Comparison of ENCODE assay signal across 8 cellular contexts in the genomic region with DNA sequence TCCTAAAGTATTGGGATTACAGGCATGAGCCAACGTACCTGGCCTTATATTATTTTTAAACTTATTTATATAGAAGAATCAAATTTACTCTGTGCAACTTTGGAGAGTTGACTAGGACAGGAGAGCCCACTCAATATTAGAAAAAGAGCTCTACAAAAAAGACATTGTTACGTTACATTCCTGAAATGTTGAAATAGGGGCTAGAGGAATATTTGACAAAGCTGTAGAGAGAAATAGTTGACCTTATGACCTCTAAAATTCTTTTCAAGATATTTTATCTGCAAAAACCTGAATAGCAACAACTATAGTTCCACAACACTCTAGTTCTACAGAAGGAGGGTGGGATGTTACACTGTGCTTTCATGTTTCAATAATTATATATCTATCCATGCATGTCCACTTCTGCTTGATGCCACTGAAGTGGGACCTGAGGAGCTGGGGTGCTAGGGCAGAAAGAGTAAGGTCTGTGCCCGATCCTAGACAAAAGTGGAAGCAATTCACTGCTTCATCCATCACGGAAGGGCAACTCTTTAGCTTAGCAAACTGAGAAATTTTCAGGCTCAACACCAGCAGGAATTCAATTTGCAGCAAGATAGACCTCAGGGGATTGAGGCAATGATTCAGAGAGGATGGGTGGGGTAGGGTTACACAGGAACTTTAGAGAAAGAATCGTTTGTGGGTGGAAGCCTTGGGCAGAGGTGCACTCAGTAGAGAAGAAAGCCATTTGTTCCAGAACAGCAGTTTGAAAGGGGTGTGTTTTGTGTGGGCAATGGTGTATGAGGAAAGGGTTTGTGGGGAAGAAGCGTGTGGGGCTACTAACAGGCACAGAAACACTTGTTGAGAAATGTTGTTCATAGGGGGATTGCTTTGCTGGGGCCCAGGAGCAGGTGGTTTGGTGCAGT. TPM values are rescaled to one million over a fixed set of nuclear protein-coding genes. Genes with fewer than 3 reads are reported as not detected.
DNase-seq lines count a peak whose midpoint lies in the region; ATAC-seq and TF ChIP-seq lines count a peak whose summit lies in the region.

No MANE protein-coding gene starts in this region.

- intact Hi-C loops in colonic mucosa (cut with DNase I) = no loop called here

- TF ChIP-seq CTCF in smooth muscle cell (IDR thresholded peaks at IDR 0.05; ENCODE audit: borderline replicate concordance, insufficient read depth, poor library complexity, severe bottlenecking) (no peak), colonic mucosa (IDR thresholded peaks at IDR 0.05) (no peak)

- H3K4me3 Mint-ChIP-seq in activated T-cell treated with anti-CD3 and anti-CD28 coated beads, Interleukin-2, amount 50 U/mL, for 24 hours = no peak overlapping the region

- H2AFZ ChIP-seq in smooth muscle cell (ENCODE audit: low read depth) = no peak overlapping the region

- H3K9me3 ChIP-seq in adipocyte (ENCODE audit: control insufficient read depth, low read length) = no peaks in the 10 kb centered on the region
- H3K9me3 ChIP-seq in smooth muscle cell (replicated peaks; ENCODE audit: low read depth) = no peaks in the 10 kb centered on the region
- H3K9me3 ChIP-seq in colonic mucosa = no peaks in the 10 kb centered on the region

- peak overlapping the region; percentile 17 for H3K4me2 ChIP-seq in smooth muscle cell

- H3K4me3 ChIP-seq in adipocyte (ENCODE audit: low read length) (peak overlapping the region; percentile 3), smooth muscle cell (no peak overlapping the region), colonic mucosa (no peak overlapping the region)

- H3K4me1 ChIP-seq in adipocyte (ENCODE audit: control insufficient read depth, insufficient read depth, low read length) (peaks cover 12% of the 10 kb centered on the region), smooth muscle cell (ENCODE audit: low read depth) (no peaks in the 10 kb centered on the region), colonic mucosa (no peaks in the 10 kb centered on the region)

- peak overlapping the region; percentile 15 for H3K27ac ChIP-seq in smooth muscle cell (ENCODE audit: low read depth)
- no peak overlapping the region for H3K27ac ChIP-seq in colonic mucosa

- WGBS in smooth muscle cell (ENCODE audit: low lambda C conversion rate) = 65% methylated on average over 6 of the region's 6 CpGs

- H3K36me3 Mint-ChIP-seq in activated T-cell treated with anti-CD3 and anti-CD28 coated beads, Interleukin-2, amount 50 U/mL, for 24 hours (ENCODE audit: low read depth) = no peaks in the 10 kb centered on the region

- peak overlapping the region; percentile 70 for H3K27ac Mint-ChIP-seq in activated T-cell treated with anti-CD3 and anti-CD28 coated beads, Interleukin-2, amount 50 U/mL, for 24 hours

- H3K36me3 ChIP-seq in adipocyte (ENCODE audit: control insufficient read depth, insufficient read depth, low read length, severe bottlenecking) (no peaks in the 10 kb centered on the region), smooth muscle cell (ENCODE audit: low read depth) (no peaks in the 10 kb centered on the region), colonic mucosa (no peaks in the 10 kb centered on the region)

- no peaks in the 10 kb centered on the region for H3K27me3 Mint-ChIP-seq in activated T-cell treated with anti-CD3 and anti-CD28 coated beads, Interleukin-2, amount 50 U/mL, for 24 hours

- no peaks in the 10 kb centered on the region for H3K27me3 ChIP-seq in adipocyte (replicated peaks; ENCODE audit: control insufficient read depth, insufficient read depth, low read length)
- H3K27me3 ChIP-seq in smooth muscle cell (ENCODE audit: low read depth) = no peaks in the 10 kb centered on the region
- no peaks in the 10 kb centered on the region for H3K27me3 ChIP-seq in colonic mucosa

- peaks cover 61% of the 10 kb centered on the region for H3K4me1 Mint-ChIP-seq in activated T-cell treated with anti-CD3 and anti-CD28 coated beads, Interleukin-2, amount 50 U/mL, for 24 hours (ENCODE audit: low read depth)

- no peaks in the 10 kb centered on the region for H3K9me3 Mint-ChIP-seq in activated T-cell treated with anti-CD3 and anti-CD28 coated beads, Interleukin-2, amount 50 U/mL, for 24 hours

- no peak for DNase-seq in activated T-cell treated with anti-CD3 and anti-CD28 coated beads, Interleukin-2, amount 50 U/mL, for 24 hours
- DNase-seq in activated T-cell treated with anti-CD3 and anti-CD28 coated beads, Interleukin-2, amount 50 U/mL, for 1 hour = no peak
- peak; percentile 45 for DNase-seq in adipocyte (ENCODE audit: low read depth)
- DNase-seq in smooth muscle cell (lab: John Stamatoyannopoulos, UW; ENCODE audit: unreplicated experiment) = no peak
- no peak for DNase-seq in NCI-H128 (lab: John Stamatoyannopoulos, UW; ENCODE audit: unreplicated experiment)
- DNase-seq in colonic mucosa = no peak

- no peaks in the 10 kb centered on the region for H4K20me1 ChIP-seq in smooth muscle cell (ENCODE audit: low read depth)

- peak; percentile 47 for ATAC-seq in HG03354 (IDR thresholded peaks at IDR 0.05; ENCODE audit: poor library complexity, severe bottlenecking, unreplicated experiment)
- no peak for ATAC-seq in HG03139 (IDR thresholded peaks at IDR 0.05; ENCODE audit: unreplicated experiment)

- no peaks in the 10 kb centered on the region for H3K79me2 ChIP-seq in smooth muscle cell (ENCODE audit: low read depth)

- H3K9ac ChIP-seq in adipocyte (ENCODE audit: low read length) (no peak overlapping the region), smooth muscle cell (ENCODE audit: low read depth) (no peak overlapping the region), colonic mucosa (ENCODE audit: low read depth in 2 of 2, low read length in 2 of 2) (no peak overlapping the region)

- no peaks in the 10 kb centered on the region for H3F3A ChIP-seq in smooth muscle cell (ENCODE audit: low read depth)

RNA-seq across cellular contexts. Expression of a gene that starts 16.0 kb away (rescaled TPM):
- total RNA-seq in smooth muscle cell (not detected in 2 replicates), colonic mucosa (under 1 TPM; 0.35 to 0.57 TPM)
- polyA plus RNA-seq in smooth muscle cell = 0.26 and 0.40 TPM in 2 replicates

RNA-seq across cellular contexts. Expression of a gene that starts 20.1 kb away (rescaled TPM):
- total RNA-seq in smooth muscle cell (49.7 and 52.2 TPM in 2 replicates), colonic mucosa (100 to 1,000 TPM; 121 to 123 TPM)
- 24.2 and 33.4 TPM in 2 replicates for polyA plus RNA-seq in smooth muscle cell

RNA-seq across cellular contexts. Expression of a gene that starts 28.1 kb away (rescaled TPM):
- 24.8 and 29.3 TPM in 2 replicates for total RNA-seq in smooth muscle cell
- polyA plus RNA-seq in smooth muscle cell = 53.8 and 54.9 TPM in 2 replicates
- total RNA-seq in colonic mucosa = 10 to 100 TPM; 30.3 to 54.6 TPM

RNA-seq across cellular contexts. Expression of a gene that starts 34.3 kb away (rescaled TPM):
- total RNA-seq in smooth muscle cell = 51.2 and 81.6 TPM in 2 replicates
- polyA plus RNA-seq in smooth muscle cell = 116 and 118 TPM in 2 replicates
- total RNA-seq in colonic mucosa = 100 to 1,000 TPM; 119 to 169 TPM

RNA-seq across cellular contexts. Expression of a gene that starts 34.7 kb away (rescaled TPM):
- total RNA-seq in smooth muscle cell (33.3 and 41.3 TPM in 2 replicates), colonic mucosa (10 to 100 TPM; 26.9 to 42.0 TPM)
- polyA plus RNA-seq in smooth muscle cell = 18.4 and 21.7 TPM in 2 replicates
